1 cellular context compared by ENCODE assay signal in the genomic region with DNA sequence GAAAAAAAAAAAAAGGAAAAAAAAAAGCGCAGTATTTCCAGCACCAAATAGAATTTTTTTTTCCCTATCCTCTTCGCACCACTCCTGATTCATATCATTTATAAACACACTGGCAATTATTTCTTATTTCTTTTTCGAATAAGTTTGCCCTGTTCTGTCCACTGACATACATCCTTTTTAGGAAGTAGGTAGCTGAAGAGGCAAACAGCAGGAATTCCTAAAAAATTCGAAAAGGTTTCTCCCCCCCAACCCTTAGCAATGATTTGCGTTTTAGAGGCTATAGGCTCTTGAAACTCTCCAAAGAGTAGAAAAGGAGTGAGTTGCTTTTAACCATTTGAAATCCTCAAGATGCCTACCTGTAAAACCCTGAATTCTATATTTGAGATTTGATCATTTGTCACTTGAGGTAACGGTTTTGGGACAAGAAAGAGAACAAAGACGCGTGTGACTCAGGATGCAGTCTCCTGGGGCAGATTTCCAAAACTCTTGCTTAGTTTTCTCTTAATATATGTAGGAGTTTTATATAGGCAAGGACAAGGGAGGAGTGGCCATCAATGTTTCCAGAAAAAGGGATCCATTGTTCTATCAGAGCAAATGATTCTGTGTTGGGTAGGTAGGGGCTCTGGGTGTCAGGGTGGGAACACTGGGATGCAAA.
TF ChIP-seq lines count a peak whose summit lies in the region.

No MANE protein-coding gene starts in this region.

TF ChIP-seq in HepG2, 621 proteins besides CTCF, POLR2A, EP300 and RAD21 (continued from another document and continues in another):
- TF ChIP-seq, protein P1, sequence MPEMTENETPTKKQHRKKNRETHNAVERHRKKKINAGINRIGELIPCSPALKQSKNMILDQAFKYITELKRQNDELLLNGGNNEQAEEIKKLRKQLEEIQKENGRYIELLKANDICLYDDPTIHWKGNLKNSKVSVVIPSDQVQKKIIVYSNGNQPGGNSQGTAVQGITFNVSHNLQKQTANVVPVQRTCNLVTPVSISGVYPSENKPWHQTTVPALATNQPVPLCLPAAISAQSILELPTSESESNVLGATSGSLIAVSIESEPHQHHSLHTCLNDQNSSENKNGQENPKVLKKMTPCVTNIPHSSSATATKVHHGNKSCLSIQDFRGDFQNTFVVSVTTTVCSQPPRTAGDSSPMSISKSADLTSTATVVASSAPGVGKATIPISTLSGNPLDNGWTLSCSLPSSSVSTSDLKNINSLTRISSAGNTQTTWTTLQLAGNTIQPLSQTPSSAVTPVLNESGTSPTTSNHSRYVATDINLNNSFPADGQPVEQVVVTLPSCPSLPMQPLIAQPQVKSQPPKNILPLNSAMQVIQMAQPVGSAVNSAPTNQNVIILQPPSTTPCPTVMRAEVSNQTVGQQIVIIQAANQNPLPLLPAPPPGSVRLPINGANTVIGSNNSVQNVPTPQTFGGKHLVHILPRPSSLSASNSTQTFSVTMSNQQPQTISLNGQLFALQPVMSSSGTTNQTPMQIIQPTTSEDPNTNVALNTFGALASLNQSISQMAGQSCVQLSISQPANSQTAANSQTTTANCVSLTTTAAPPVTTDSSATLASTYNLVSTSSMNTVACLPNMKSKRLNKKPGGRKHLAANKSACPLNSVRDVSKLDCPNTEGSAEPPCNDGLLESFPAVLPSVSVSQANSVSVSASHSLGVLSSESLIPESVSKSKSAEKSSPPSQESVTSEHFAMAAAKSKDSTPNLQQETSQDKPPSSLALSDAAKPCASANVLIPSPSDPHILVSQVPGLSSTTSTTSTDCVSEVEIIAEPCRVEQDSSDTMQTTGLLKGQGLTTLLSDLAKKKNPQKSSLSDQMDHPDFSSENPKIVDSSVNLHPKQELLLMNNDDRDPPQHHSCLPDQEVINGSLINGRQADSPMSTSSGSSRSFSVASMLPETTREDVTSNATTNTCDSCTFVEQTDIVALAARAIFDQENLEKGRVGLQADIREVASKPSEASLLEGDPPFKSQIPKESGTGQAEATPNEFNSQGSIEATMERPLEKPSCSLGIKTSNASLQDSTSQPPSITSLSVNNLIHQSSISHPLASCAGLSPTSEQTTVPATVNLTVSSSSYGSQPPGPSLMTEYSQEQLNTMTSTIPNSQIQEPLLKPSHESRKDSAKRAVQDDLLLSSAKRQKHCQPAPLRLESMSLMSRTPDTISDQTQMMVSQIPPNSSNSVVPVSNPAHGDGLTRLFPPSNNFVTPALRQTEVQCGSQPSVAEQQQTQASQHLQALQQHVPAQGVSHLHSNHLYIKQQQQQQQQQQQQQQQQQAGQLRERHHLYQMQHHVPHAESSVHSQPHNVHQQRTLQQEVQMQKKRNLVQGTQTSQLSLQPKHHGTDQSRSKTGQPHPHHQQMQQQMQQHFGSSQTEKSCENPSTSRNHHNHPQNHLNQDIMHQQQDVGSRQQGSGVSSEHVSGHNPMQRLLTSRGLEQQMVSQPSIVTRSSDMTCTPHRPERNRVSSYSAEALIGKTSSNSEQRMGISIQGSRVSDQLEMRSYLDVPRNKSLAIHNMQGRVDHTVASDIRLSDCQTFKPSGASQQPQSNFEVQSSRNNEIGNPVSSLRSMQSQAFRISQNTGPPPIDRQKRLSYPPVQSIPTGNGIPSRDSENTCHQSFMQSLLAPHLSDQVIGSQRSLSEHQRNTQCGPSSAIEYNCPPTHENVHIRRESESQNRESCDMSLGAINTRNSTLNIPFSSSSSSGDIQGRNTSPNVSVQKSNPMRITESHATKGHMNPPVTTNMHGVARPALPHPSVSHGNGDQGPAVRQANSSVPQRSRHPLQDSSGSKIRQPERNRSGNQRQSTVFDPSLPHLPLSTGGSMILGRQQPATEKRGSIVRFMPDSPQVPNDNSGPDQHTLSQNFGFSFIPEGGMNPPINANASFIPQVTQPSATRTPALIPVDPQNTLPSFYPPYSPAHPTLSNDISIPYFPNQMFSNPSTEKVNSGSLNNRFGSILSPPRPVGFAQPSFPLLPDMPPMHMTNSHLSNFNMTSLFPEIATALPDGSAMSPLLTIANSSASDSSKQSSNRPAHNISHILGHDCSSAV (CRISPR knock-in tag; IDR thresholded peaks at IDR 0.05; ENCODE audit: borderline replicate concordance): 0 out of 2 replicates have a peak, but pooled peaks have one; percentile 6
- 0 out of 2 replicates have a peak, but pooled peaks have one; percentile 9 for TF ChIP-seq MTF2 (CRISPR knock-in tag; IDR thresholded peaks at IDR 0.05; ENCODE audit: borderline replicate concordance)
- peak; percentile 84; the same call in 1 of the 2 replicates for TF ChIP-seq MBD4 (IDR thresholded peaks at IDR 0.05; ENCODE audit: borderline replicate concordance, low read length)
- 0 out of 2 replicates have a peak, but pooled peaks have one; percentile 31 for TF ChIP-seq ZNF501 (CRISPR knock-in tag; IDR thresholded peaks at IDR 0.05)
- peak; percentile 87 for TF ChIP-seq SNAI1 (CRISPR knock-in tag; IDR thresholded peaks at IDR 0.05; ENCODE audit: borderline replicate concordance)
- TF ChIP-seq ZMAT3 (CRISPR knock-in tag; conservative IDR thresholded peaks at IDR 0.05): no peak
- TF ChIP-seq CREM (IDR thresholded peaks at IDR 0.05): 0 out of 2 replicates have a peak, but pooled peaks have one; percentile 44
- no peak for TF ChIP-seq CREM (CRISPR knock-in tag; IDR thresholded peaks at IDR 0.05)
- TF ChIP-seq ZBTB37 (CRISPR knock-in tag; IDR thresholded peaks at IDR 0.05): 0 out of 2 replicates have a peak, but pooled peaks have one; percentile 45
- TF ChIP-seq PAWR (CRISPR knock-in tag; IDR thresholded peaks at IDR 0.05; ENCODE audit: borderline replicate concordance): no peak
- TF ChIP-seq, protein P2, sequence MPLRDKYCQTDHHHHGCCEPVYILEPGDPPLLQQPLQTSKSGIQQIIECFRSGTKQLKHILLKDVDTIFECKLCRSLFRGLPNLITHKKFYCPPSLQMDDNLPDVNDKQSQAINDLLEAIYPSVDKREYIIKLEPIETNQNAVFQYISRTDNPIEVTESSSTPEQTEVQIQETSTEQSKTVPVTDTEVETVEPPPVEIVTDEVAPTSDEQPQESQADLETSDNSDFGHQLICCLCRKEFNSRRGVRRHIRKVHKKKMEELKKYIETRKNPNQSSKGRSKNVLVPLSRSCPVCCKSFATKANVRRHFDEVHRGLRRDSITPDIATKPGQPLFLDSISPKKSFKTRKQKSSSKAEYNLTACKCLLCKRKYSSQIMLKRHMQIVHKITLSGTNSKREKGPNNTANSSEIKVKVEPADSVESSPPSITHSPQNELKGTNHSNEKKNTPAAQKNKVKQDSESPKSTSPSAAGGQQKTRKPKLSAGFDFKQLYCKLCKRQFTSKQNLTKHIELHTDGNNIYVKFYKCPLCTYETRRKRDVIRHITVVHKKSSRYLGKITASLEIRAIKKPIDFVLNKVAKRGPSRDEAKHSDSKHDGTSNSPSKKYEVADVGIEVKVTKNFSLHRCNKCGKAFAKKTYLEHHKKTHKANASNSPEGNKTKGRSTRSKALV (CRISPR knock-in tag; IDR thresholded peaks at IDR 0.05): peak; percentile 14
- TF ChIP-seq NCOR1 (IDR thresholded peaks at IDR 0.05; ENCODE audit: borderline replicate concordance, low read length): peak; percentile 10; the same call in 1 of the 2 replicates
- peak; percentile 54; the same call in 1 of the 2 replicates for TF ChIP-seq FOXJ3 (CRISPR knock-in tag; IDR thresholded peaks at IDR 0.05; ENCODE audit: borderline replicate concordance)
- no peak for TF ChIP-seq ZNF713 (CRISPR knock-in tag; IDR thresholded peaks at IDR 0.05)
- no peak for TF ChIP-seq PRDM15 (CRISPR knock-in tag; IDR thresholded peaks at IDR 0.05)
- 0 out of 2 replicates have a peak, but pooled peaks have one; percentile 54 for TF ChIP-seq LCORL (IDR thresholded peaks at IDR 0.05)
- peak; percentile 3; the same call in 1 of the 2 replicates for TF ChIP-seq LCORL (CRISPR knock-in tag; IDR thresholded peaks at IDR 0.05)
- no peak for TF ChIP-seq ELF3 (CRISPR knock-in tag; IDR thresholded peaks at IDR 0.05)
- 0 out of 2 replicates have a peak, but pooled peaks have one; percentile 3 for TF ChIP-seq ZNF484 (CRISPR knock-in tag; IDR thresholded peaks at IDR 0.05; ENCODE audit: borderline replicate concordance, low read depth)
- TF ChIP-seq GMEB1 (CRISPR knock-in tag; IDR thresholded peaks at IDR 0.05; ENCODE audit: borderline replicate concordance): peak; percentile 7; the same call in 1 of the 2 replicates
- no peak for TF ChIP-seq MATR3 (CRISPR knock-in tag; IDR thresholded peaks at IDR 0.05)
- TF ChIP-seq ZNF414 (CRISPR knock-in tag; IDR thresholded peaks at IDR 0.05): 0 out of 2 replicates have a peak, but pooled peaks have one; percentile 2
- 0 out of 2 replicates have a peak, but pooled peaks have one; percentile 8 for TF ChIP-seq IKZF5 (CRISPR knock-in tag; IDR thresholded peaks at IDR 0.05)
- TF ChIP-seq ARID2 (CRISPR knock-in tag; IDR thresholded peaks at IDR 0.05; ENCODE audit: borderline replicate concordance): no peak
- peak; percentile 32; the same call in 1 of the 2 replicates for TF ChIP-seq ZNF607 (CRISPR knock-in tag; IDR thresholded peaks at IDR 0.05; ENCODE audit: borderline replicate concordance)
- no peak for TF ChIP-seq BHLHE40 (IDR thresholded peaks at IDR 0.05; ENCODE audit: low read length)
- TF ChIP-seq PPARG (CRISPR knock-in tag; conservative IDR thresholded peaks at IDR 0.05): 0 out of 2 replicates have a peak, but pooled peaks have one; percentile 0
- no peak for TF ChIP-seq ESRRA (CRISPR knock-in tag; IDR thresholded peaks at IDR 0.05; ENCODE audit: low read depth)
- no peak for TF ChIP-seq SYNCRIP (IDR thresholded peaks at IDR 0.05; ENCODE audit: insufficient read depth, low read depth, low read length)
- no peak for TF ChIP-seq MEIS2 (CRISPR knock-in tag; IDR thresholded peaks at IDR 0.05)
- TF ChIP-seq ZNF749 (CRISPR knock-in tag; IDR thresholded peaks at IDR 0.05; ENCODE audit: borderline replicate concordance): no peak
- TF ChIP-seq ZEB1 (IDR thresholded peaks at IDR 0.05; ENCODE audit: insufficient replicate concordance, low read depth): peak; percentile 11
- TF ChIP-seq, protein P3, sequence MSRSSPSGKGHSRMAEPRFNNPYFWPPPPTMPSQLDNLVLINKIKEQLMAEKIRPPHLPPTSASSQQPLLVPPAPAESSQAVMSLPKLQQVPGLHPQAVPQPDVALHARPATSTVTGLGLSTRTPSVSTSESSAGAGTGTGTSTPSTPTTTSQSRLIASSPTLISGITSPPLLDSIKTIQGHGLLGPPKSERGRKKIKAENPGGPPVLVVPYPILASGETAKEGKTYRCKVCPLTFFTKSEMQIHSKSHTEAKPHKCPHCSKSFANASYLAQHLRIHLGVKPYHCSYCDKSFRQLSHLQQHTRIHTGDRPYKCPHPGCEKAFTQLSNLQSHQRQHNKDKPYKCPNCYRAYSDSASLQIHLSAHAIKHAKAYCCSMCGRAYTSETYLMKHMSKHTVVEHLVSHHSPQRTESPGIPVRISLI (CRISPR knock-in tag; IDR thresholded peaks at IDR 0.05; ENCODE audit: borderline replicate concordance): peak; percentile 9
- no peak for TF ChIP-seq ATF1 (CRISPR knock-in tag; IDR thresholded peaks at IDR 0.05)
- no peak for TF ChIP-seq ETV6 (CRISPR knock-in tag; conservative IDR thresholded peaks at IDR 0.05)
